2 cellular contexts compared by ENCODE assay signal in the genomic region with DNA sequence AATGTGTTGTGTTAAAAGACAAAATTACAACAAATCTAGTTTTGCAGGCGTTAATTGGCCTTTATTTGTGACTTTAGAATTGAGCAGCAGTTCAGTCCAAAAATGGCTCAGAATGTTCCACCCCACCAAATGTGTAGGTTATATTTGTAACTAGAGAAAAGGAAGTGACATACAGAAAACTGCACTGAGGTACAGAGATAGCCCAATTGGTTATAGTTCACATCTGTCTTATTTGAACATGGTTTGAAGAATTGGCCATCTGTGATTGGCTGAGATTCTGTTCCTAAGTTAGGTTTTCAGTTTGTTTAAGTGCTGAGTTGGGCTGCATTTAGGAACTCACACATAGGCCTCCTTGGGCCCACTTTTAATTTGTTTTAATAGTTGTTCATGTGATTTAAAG.
TF ChIP-seq lines count a peak whose summit lies in the region.

No MANE protein-coding gene starts in this region.

TF ChIP-seq in GM12878, 131 proteins besides CTCF, POLR2A, EP300 and RAD21:
- no peak for TF ChIP-seq MEF2A (IDR thresholded peaks at IDR 0.05; ENCODE audit: insufficient read depth, low read depth, low read length)
- TF ChIP-seq, protein P1, sequence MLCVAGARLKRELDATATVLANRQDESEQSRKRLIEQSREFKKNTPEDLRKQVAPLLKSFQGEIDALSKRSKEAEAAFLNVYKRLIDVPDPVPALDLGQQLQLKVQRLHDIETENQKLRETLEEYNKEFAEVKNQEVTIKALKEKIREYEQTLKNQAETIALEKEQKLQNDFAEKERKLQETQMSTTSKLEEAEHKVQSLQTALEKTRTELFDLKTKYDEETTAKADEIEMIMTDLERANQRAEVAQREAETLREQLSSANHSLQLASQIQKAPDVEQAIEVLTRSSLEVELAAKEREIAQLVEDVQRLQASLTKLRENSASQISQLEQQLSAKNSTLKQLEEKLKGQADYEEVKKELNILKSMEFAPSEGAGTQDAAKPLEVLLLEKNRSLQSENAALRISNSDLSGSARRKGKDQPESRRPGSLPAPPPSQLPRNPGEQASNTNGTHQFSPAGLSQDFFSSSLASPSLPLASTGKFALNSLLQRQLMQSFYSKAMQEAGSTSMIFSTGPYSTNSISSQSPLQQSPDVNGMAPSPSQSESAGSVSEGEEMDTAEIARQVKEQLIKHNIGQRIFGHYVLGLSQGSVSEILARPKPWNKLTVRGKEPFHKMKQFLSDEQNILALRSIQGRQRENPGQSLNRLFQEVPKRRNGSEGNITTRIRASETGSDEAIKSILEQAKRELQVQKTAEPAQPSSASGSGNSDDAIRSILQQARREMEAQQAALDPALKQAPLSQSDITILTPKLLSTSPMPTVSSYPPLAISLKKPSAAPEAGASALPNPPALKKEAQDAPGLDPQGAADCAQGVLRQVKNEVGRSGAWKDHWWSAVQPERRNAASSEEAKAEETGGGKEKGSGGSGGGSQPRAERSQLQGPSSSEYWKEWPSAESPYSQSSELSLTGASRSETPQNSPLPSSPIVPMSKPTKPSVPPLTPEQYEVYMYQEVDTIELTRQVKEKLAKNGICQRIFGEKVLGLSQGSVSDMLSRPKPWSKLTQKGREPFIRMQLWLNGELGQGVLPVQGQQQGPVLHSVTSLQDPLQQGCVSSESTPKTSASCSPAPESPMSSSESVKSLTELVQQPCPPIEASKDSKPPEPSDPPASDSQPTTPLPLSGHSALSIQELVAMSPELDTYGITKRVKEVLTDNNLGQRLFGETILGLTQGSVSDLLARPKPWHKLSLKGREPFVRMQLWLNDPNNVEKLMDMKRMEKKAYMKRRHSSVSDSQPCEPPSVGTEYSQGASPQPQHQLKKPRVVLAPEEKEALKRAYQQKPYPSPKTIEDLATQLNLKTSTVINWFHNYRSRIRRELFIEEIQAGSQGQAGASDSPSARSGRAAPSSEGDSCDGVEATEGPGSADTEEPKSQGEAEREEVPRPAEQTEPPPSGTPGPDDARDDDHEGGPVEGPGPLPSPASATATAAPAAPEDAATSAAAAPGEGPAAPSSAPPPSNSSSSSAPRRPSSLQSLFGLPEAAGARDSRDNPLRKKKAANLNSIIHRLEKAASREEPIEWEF (IDR thresholded peaks at IDR 0.05; ENCODE audit: insufficient replicate concordance, low read depth, low read length), result no peak
- TF ChIP-seq, protein P2, sequence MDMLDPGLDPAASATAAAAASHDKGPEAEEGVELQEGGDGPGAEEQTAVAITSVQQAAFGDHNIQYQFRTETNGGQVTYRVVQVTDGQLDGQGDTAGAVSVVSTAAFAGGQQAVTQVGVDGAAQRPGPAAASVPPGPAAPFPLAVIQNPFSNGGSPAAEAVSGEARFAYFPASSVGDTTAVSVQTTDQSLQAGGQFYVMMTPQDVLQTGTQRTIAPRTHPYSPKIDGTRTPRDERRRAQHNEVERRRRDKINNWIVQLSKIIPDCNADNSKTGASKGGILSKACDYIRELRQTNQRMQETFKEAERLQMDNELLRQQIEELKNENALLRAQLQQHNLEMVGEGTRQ (IDR thresholded peaks at IDR 0.05; ENCODE audit: borderline replicate concordance, low read depth, low read length), result no peak
- no peak for TF ChIP-seq TCF3 (IDR thresholded peaks at IDR 0.05; ENCODE audit: borderline replicate concordance, insufficient read depth, low read depth, low read length)
- TF ChIP-seq MEF2B (IDR thresholded peaks at IDR 0.05; ENCODE audit: partially characterized antibody, poor library complexity, severe bottlenecking), result no peak
- TF ChIP-seq, protein P3, sequence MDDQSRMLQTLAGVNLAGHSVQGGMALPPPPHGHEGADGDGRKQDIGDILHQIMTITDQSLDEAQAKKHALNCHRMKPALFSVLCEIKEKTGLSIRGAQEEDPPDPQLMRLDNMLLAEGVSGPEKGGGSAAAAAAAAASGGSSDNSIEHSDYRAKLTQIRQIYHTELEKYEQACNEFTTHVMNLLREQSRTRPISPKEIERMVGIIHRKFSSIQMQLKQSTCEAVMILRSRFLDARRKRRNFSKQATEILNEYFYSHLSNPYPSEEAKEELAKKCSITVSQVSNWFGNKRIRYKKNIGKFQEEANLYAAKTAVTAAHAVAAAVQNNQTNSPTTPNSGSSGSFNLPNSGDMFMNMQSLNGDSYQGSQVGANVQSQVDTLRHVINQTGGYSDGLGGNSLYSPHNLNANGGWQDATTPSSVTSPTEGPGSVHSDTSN (IDR thresholded peaks at IDR 0.05; ENCODE audit: insufficient replicate concordance, low read depth, low read length), result no peak
- TF ChIP-seq IKZF1 (conservative IDR thresholded peaks at IDR 0.05), result no peak
- TF ChIP-seq STAT3 (IDR thresholded peaks at IDR 0.05; ENCODE audit: low read depth, low read length), result no peak

TF ChIP-seq in HepG2, 621 proteins besides CTCF, POLR2A, EP300 and RAD21:
- TF ChIP-seq ZKSCAN8 (CRISPR knock-in tag; IDR thresholded peaks at IDR 0.05; ENCODE audit: borderline replicate concordance) (no peak), ZNF563 (CRISPR knock-in tag; IDR thresholded peaks at IDR 0.05) (no peak), ZNF160 (CRISPR knock-in tag; IDR thresholded peaks at IDR 0.05) (no peak), NFRKB (IDR thresholded peaks at IDR 0.05) (no peak), POGZ (CRISPR knock-in tag; IDR thresholded peaks at IDR 0.05) (no peak), ZNF10 (CRISPR knock-in tag; IDR thresholded peaks at IDR 0.05; ENCODE audit: borderline replicate concordance, low read depth) (no peak), FOXM1 (CRISPR knock-in tag; IDR thresholded peaks at IDR 0.05) (no peak), SRSF1 (optimal IDR thresholded peaks at IDR 0.05; ENCODE audit: low read depth, low read length) (no peak), ZNF205 (CRISPR knock-in tag; IDR thresholded peaks at IDR 0.05) (no peak)
- TF ChIP-seq, protein P4, sequence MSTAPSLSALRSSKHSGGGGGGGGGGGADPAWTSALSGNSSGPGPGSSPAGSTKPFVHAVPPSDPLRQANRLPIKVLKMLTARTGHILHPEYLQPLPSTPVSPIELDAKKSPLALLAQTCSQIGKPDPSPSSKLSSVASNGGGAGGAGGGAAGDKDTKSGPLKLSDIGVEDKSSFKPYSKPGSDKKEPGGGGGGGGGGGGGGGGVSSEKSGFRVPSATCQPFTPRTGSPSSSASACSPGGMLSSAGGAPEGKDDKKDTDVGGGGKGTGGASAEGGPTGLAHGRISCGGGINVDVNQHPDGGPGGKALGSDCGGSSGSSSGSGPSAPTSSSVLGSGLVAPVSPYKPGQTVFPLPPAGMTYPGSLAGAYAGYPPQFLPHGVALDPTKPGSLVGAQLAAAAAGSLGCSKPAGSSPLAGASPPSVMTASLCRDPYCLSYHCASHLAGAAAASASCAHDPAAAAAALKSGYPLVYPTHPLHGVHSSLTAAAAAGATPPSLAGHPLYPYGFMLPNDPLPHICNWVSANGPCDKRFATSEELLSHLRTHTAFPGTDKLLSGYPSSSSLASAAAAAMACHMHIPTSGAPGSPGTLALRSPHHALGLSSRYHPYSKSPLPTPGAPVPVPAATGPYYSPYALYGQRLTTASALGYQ (CRISPR knock-in tag; IDR thresholded peaks at IDR 0.05), result no peak
- TF ChIP-seq, protein P5, sequence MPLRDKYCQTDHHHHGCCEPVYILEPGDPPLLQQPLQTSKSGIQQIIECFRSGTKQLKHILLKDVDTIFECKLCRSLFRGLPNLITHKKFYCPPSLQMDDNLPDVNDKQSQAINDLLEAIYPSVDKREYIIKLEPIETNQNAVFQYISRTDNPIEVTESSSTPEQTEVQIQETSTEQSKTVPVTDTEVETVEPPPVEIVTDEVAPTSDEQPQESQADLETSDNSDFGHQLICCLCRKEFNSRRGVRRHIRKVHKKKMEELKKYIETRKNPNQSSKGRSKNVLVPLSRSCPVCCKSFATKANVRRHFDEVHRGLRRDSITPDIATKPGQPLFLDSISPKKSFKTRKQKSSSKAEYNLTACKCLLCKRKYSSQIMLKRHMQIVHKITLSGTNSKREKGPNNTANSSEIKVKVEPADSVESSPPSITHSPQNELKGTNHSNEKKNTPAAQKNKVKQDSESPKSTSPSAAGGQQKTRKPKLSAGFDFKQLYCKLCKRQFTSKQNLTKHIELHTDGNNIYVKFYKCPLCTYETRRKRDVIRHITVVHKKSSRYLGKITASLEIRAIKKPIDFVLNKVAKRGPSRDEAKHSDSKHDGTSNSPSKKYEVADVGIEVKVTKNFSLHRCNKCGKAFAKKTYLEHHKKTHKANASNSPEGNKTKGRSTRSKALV (CRISPR knock-in tag; IDR thresholded peaks at IDR 0.05), result no peak
- TF ChIP-seq, protein P6, sequence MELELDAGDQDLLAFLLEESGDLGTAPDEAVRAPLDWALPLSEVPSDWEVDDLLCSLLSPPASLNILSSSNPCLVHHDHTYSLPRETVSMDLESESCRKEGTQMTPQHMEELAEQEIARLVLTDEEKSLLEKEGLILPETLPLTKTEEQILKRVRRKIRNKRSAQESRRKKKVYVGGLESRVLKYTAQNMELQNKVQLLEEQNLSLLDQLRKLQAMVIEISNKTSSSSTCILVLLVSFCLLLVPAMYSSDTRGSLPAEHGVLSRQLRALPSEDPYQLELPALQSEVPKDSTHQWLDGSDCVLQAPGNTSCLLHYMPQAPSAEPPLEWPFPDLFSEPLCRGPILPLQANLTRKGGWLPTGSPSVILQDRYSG (CRISPR knock-in tag; IDR thresholded peaks at IDR 0.05), result no peak
- TF ChIP-seq, protein P7, sequence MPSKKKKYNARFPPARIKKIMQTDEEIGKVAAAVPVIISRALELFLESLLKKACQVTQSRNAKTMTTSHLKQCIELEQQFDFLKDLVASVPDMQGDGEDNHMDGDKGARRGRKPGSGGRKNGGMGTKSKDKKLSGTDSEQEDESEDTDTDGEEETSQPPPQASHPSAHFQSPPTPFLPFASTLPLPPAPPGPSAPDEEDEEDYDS (CRISPR knock-in tag; IDR thresholded peaks at IDR 0.05), result no peak
- TF ChIP-seq, protein P8, sequence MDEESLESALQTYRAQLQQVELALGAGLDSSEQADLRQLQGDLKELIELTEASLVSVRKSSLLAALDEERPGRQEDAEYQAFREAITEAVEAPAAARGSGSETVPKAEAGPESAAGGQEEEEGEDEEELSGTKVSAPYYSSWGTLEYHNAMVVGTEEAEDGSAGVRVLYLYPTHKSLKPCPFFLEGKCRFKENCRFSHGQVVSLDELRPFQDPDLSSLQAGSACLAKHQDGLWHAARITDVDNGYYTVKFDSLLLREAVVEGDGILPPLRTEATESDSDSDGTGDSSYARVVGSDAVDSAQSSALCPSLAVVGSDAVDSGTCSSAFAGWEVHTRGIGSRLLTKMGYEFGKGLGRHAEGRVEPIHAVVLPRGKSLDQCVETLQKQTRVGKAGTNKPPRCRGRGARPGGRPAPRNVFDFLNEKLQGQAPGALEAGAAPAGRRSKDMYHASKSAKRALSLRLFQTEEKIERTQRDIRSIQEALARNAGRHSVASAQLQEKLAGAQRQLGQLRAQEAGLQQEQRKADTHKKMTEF (CRISPR knock-in tag; IDR thresholded peaks at IDR 0.05), result no peak
